In the genomic region with DNA sequence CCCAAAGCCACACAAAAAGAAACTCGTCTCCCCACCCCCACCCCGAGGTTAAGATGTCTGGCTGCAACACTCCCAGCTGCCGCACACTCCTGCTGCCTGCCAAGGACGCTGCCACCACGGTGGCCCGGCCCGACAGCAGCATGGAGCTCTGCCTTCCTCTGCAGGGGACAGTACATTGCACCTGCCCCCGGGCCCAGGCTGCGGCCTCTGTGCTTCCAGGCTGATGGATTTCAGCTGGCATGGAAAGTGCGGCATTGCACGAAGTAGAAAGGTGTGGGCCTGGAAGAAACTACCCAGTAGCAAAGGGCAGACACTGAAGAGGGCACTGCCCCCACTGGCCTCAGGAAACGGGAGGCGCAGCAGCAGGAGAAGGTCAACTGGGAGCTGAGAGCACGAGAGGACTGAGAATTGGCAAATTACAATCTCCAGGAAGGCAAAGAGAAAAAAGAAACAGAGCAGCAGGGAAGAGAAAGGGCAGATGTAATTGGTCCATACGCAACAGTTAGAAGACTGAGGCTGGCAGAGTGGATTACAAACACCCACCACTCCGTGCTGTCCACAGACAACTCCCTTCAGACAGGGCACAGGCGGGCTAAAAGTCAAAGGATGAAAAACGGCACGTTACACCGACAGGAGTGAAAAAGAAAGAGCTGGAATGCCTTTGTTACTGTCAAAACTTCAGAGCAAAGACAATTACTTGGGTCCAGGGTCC, we compare ENCODE assay signal across 21 cellular contexts.
A peak's percentile ranks its signal among the peaks of the same experiment; 100 is the strongest.
DNase-seq lines count a peak whose midpoint lies in the region; ATAC-seq, FAIRE-seq and TF ChIP-seq lines count a peak whose summit lies in the region.
"Had no signal": no experiment of that assay in that cellular context is flagged by ENCODE, and none has a peak within 500 bp of the region (broad histone marks: within the 10 kb centered on the region; RNA-seq: fewer than 3 reads in every experiment).

No MANE protein-coding gene starts in this region.

- no peak for FAIRE-seq in GM12878 (lab: Jason Lieb, UNC)

- in situ Hi-C loops in GM12878 (cut with MboI), result no loop called here

- no TSS peak for BruUV-seq in GM12878 (replicated peaks; lab: Mats Ljungman, UMichigan)

- RAD21 ChIA-PET in GM12878 (lab: Charles Lee; ENCODE audit: unreplicated experiment), result no interaction called here

- H3K4me3 Mint-ChIP-seq in activated naive CD8-positive, alpha-beta T cell treated with anti-CD3 and anti-CD28 coated beads, Interleukin-2, amount 50 U/mL, for 24 hours, result no peak overlapping the region
- no peak overlapping the region for H3K4me3 Mint-ChIP-seq in activated naive CD8-positive, alpha-beta T cell treated with anti-CD3 and anti-CD28 coated beads for 36 hours
- H3K4me3 Mint-ChIP-seq in type B pancreatic cell, result no peak overlapping the region

- 86% methylated on average over 20 of the region's 20 CpGs for WGBS in GM12878 (ENCODE audit: insufficient coverage, insufficient replicate concordance, low lambda C conversion rate, missing lambda C conversion rate)

- no peaks in the 10 kb centered on the region for H3K9me3 ChIP-seq in GM12878 (replicated peaks; ENCODE audit: control insufficient read depth, insufficient read depth, low read length)
- H3K9me3 ChIP-seq: lower lobe of right lung, suprapubic skin, uterus had no signal

- no peaks in the 10 kb centered on the region for H3K9me3 Mint-ChIP-seq in activated naive CD8-positive, alpha-beta T cell treated with anti-CD3 and anti-CD28 coated beads, Interleukin-2, amount 50 U/mL, for 24 hours
- H3K9me3 Mint-ChIP-seq in activated naive CD8-positive, alpha-beta T cell treated with anti-CD3 and anti-CD28 coated beads for 36 hours, result no peaks in the 10 kb centered on the region
- no peaks in the 10 kb centered on the region for H3K9me3 Mint-ChIP-seq in type B pancreatic cell

- no peak overlapping the region for H2AFZ ChIP-seq in GM12878 (ENCODE audit: control insufficient read depth, low read depth, low read length)

- ATAC-seq in activated naive CD8-positive, alpha-beta T cell treated with anti-CD3 and anti-CD28 coated beads, Interleukin-2, amount 50 U/mL, for 24 hours, result no peak
- ATAC-seq in GM12878 (no peak), GM18511 (IDR thresholded peaks at IDR 0.05; ENCODE audit: unreplicated experiment) (no peak)
- ATAC-seq: HCT116 had no signal

- H3K27me3 Mint-ChIP-seq in activated naive CD8-positive, alpha-beta T cell treated with anti-CD3 and anti-CD28 coated beads, Interleukin-2, amount 50 U/mL, for 24 hours, result no peaks in the 10 kb centered on the region
- no peaks in the 10 kb centered on the region for H3K27me3 Mint-ChIP-seq in activated naive CD8-positive, alpha-beta T cell treated with anti-CD3 and anti-CD28 coated beads for 36 hours
- H3K27me3 Mint-ChIP-seq in type B pancreatic cell, result no peaks in the 10 kb centered on the region

- no peaks in the 10 kb centered on the region; the same call in 1 of the 2 replicates for H4K20me1 ChIP-seq in GM12878 (ENCODE audit: control insufficient read depth, insufficient read depth)

- no peak for TF ChIP-seq POLR2A in GM12878 (IDR thresholded peaks at IDR 0.05; ENCODE audit: low read depth, low read length)

- CTCF ChIA-PET in GM12878 (lab: Yijun Ruan, JAX), result no interaction called here

- peaks cover 31% of the 10 kb centered on the region for H3K36me3 Mint-ChIP-seq in activated naive CD8-positive, alpha-beta T cell treated with anti-CD3 and anti-CD28 coated beads, Interleukin-2, amount 50 U/mL, for 24 hours (ENCODE audit: low read depth)
- peaks cover 11% of the 10 kb centered on the region for H3K36me3 Mint-ChIP-seq in activated naive CD8-positive, alpha-beta T cell treated with anti-CD3 and anti-CD28 coated beads for 36 hours
- H3K36me3 Mint-ChIP-seq in type B pancreatic cell, result peaks cover 19% of the 10 kb centered on the region

- peaks cover 2 to 10% of the 10 kb centered on the region in 2 experiments for H3K36me3 ChIP-seq in GM12878 (ENCODE audit: control insufficient read depth in 2 of 2, insufficient read depth in 2 of 2, low read length in 1 of 2)
- H3K36me3 ChIP-seq: uterus, WERI-Rb-1 had no signal

- H3K27me3 ChIP-seq in GM12878 (replicated peaks in 1 of 2; ENCODE audit: control insufficient read depth in 2 of 2, insufficient read depth in 2 of 2, low read length in 1 of 2), result no peaks in the 10 kb centered on the region
- H3K27me3 ChIP-seq: suprapubic skin, uterus had no signal

- TF ChIP-seq EP300 in GM12878 (IDR thresholded peaks at IDR 0.05; ENCODE audit: borderline replicate concordance in 1 of 2, control insufficient read depth in 1 of 2, low read depth in 2 of 2, low read length in 2 of 2), result no peak

- intact Hi-C loops in GM12878 (cut with micrococcal nuclease; ENCODE audit: unreplicated experiment), result no loop called here

- POLR2A ChIA-PET in GM12878 (lab: Charles Lee), result no interaction called here

- no peak for DNase-seq in activated naive CD8-positive, alpha-beta T cell treated with anti-CD3 and anti-CD28 coated beads, Interleukin-2, amount 50 U/mL, for 24 hours
- no peak for DNase-seq in activated naive CD8-positive, alpha-beta T cell treated with anti-CD3 and anti-CD28 coated beads for 36 hours
- DNase-seq in GM12878 (ENCODE audit: low read depth, low spot score) (no peak), midbrain (lab: John Stamatoyannopoulos, UW) (peak; percentile 20), type B pancreatic cell (ENCODE audit: extremely low spot score, unreplicated experiment) (no peak), NCI-H1694 treated with DMSO at 0.1 percent for 48 hours (lab: John Stamatoyannopoulos, UW) (no peak)
- DNase-seq in activated CD4-positive, alpha-beta T cell treated with anti-CD3 and anti-CD28 coated beads for 1 hour, result no peak
- DNase-seq: activated CD4-positive, alpha-beta T cell treated with anti-CD3 and anti-CD28 coated beads, Interleukin-2, amount 50 U/mL, for 1 hour; EL; lower lobe of right lung; NCI-H1048; NCI-H187 treated with DMSO at 0.1 percent for 48 hours; NCI-H226; NCI-H748 treated with DMSO at 0.1 percent for 48 hours; uterus; WERI-Rb-1 had no signal

- no peak overlapping the region for H3K9ac ChIP-seq in GM12878 (ENCODE audit: control insufficient read depth, insufficient read depth, low read length)

- peak overlapping the region; percentile 61 for H3K27ac Mint-ChIP-seq in activated naive CD8-positive, alpha-beta T cell treated with anti-CD3 and anti-CD28 coated beads, Interleukin-2, amount 50 U/mL, for 24 hours
- no peak overlapping the region for H3K27ac Mint-ChIP-seq in activated naive CD8-positive, alpha-beta T cell treated with anti-CD3 and anti-CD28 coated beads for 36 hours
- H3K27ac Mint-ChIP-seq in type B pancreatic cell, result peak overlapping the region; percentile 17

- H3K4me3 ChIP-seq in GM12878, result no peak overlapping the region
- H3K4me3 ChIP-seq: lower lobe of right lung, smooth muscle cell, suprapubic skin, uterus had no signal

- no peak overlapping the region for H3K27ac ChIP-seq in GM12878 (ENCODE audit: control insufficient read depth, insufficient read depth)
- H3K27ac ChIP-seq: C4-2B, lower lobe of right lung, suprapubic skin, uterus, WERI-Rb-1 had no signal

- TF ChIP-seq RAD21 in GM12878 (IDR thresholded peaks at IDR 0.05; ENCODE audit: insufficient read depth, low read depth, low read length), result no peak

- SMC1A ChIA-PET in GM12878 (lab: Charles Lee; ENCODE audit: uncharacterized antibody, unreplicated experiment), result no interaction called here

- no peaks in the 10 kb centered on the region for H3K79me2 ChIP-seq in GM12878 (ENCODE audit: control insufficient read depth, insufficient read depth, low read length)

- no peak overlapping the region for H3K4me2 ChIP-seq in GM12878 (ENCODE audit: control insufficient read depth, insufficient read depth)
- H3K4me2 ChIP-seq: smooth muscle cell had no signal

- TF ChIP-seq CTCF in GM12878 (IDR thresholded peaks at IDR 0.05 in 2 of 3, conservative IDR thresholded peaks at IDR 0.05 in 1 of 3; ENCODE audit: control insufficient read depth in 2 of 3, extremely low read depth in 1 of 3, insufficient read depth in 1 of 3, low read depth in 3 of 3, low read length in 3 of 3) (no peak), type B pancreatic cell (conservative IDR thresholded peaks at IDR 0.05) (no peak)

- H3K4me1 Mint-ChIP-seq in activated naive CD8-positive, alpha-beta T cell treated with anti-CD3 and anti-CD28 coated beads, Interleukin-2, amount 50 U/mL, for 24 hours, result peaks cover 5% of the 10 kb centered on the region
- H3K4me1 Mint-ChIP-seq in activated naive CD8-positive, alpha-beta T cell treated with anti-CD3 and anti-CD28 coated beads for 36 hours, result no peaks in the 10 kb centered on the region
- H3K4me1 Mint-ChIP-seq in type B pancreatic cell (ENCODE audit: unreplicated experiment), result no peaks in the 10 kb centered on the region

- no peaks in the 10 kb centered on the region for H3K4me1 ChIP-seq in GM12878 (ENCODE audit: control insufficient read depth, insufficient read depth, low read length)
- H3K4me1 ChIP-seq: uterus had no signal

TF ChIP-seq in GM12878, 131 proteins besides CTCF, POLR2A, EP300 and RAD21 (continues in another document):
- TF ChIP-seq ZZZ3 (IDR thresholded peaks at IDR 0.05; ENCODE audit: control insufficient read depth, insufficient read length, low read depth), result no peak
- TF ChIP-seq POLR2AphosphoS2 (IDR thresholded peaks at IDR 0.05; ENCODE audit: low read depth, low read length), result 0 out of 2 replicates have a peak, but pooled peaks have one; percentile 8
